ENCODE assay signal across 1 cellular context in genomic region chr12:71938728-71939385, GRCh38.
TF ChIP-seq lines count a peak whose summit lies in the region.

TPH2 (plus strand) TSS chr12:71938845; CDS start chr12:71938987, 142 bp downstream.

TF ChIP-seq in HepG2, 621 proteins besides CTCF, POLR2A, EP300 and RAD21 (continued from another document and continues in another):
- no peak for TF ChIP-seq RELA (CRISPR knock-in tag; IDR thresholded peaks at IDR 0.05)
- TF ChIP-seq ZNF496 (CRISPR knock-in tag; IDR thresholded peaks at IDR 0.05; ENCODE audit: insufficient replicate concordance), result no peak
- TF ChIP-seq ZNF24 (IDR thresholded peaks at IDR 0.05), result no peak
- no peak for TF ChIP-seq UBTF (CRISPR knock-in tag; IDR thresholded peaks at IDR 0.05)
- no peak for TF ChIP-seq NRL (CRISPR knock-in tag; IDR thresholded peaks at IDR 0.05; ENCODE audit: borderline replicate concordance)
- TF ChIP-seq ZNF792 (CRISPR knock-in tag; IDR thresholded peaks at IDR 0.05), result peak; percentile 94
- TF ChIP-seq IRF2 (CRISPR knock-in tag; IDR thresholded peaks at IDR 0.05), result peak; percentile 84; the same call in 1 of the 2 replicates
- peak; percentile 66; the same call in 1 of the 2 replicates for TF ChIP-seq MEF2D (CRISPR knock-in tag; IDR thresholded peaks at IDR 0.05)
- no peak for TF ChIP-seq FIP1L1 (IDR thresholded peaks at IDR 0.05; ENCODE audit: borderline replicate concordance, insufficient read depth, low read depth, low read length)
- TF ChIP-seq, protein P1, sequence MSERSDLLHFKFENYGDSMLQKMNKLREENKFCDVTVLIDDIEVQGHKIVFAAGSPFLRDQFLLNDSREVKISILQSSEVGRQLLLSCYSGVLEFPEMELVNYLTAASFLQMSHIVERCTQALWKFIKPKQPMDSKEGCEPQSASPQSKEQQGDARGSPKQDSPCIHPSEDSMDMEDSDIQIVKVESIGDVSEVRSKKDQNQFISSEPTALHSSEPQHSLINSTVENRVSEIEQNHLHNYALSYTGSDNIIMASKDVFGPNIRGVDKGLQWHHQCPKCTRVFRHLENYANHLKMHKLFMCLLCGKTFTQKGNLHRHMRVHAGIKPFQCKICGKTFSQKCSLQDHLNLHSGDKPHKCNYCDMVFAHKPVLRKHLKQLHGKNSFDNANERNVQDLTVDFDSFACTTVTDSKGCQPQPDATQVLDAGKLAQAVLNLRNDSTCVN (CRISPR knock-in tag; IDR thresholded peaks at IDR 0.05; ENCODE audit: borderline replicate concordance), result peak; percentile 76; the same call in 1 of the 2 replicates
- TF ChIP-seq, protein P2, sequence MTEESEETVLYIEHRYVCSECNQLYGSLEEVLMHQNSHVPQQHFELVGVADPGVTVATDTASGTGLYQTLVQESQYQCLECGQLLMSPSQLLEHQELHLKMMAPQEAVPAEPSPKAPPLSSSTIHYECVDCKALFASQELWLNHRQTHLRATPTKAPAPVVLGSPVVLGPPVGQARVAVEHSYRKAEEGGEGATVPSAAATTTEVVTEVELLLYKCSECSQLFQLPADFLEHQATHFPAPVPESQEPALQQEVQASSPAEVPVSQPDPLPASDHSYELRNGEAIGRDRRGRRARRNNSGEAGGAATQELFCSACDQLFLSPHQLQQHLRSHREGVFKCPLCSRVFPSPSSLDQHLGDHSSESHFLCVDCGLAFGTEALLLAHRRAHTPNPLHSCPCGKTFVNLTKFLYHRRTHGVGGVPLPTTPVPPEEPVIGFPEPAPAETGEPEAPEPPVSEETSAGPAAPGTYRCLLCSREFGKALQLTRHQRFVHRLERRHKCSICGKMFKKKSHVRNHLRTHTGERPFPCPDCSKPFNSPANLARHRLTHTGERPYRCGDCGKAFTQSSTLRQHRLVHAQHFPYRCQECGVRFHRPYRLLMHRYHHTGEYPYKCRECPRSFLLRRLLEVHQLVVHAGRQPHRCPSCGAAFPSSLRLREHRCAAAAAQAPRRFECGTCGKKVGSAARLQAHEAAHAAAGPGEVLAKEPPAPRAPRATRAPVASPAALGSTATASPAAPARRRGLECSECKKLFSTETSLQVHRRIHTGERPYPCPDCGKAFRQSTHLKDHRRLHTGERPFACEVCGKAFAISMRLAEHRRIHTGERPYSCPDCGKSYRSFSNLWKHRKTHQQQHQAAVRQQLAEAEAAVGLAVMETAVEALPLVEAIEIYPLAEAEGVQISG (CRISPR knock-in tag; IDR thresholded peaks at IDR 0.05), result peak; percentile 71
- no peak for TF ChIP-seq IKZF1 (IDR thresholded peaks at IDR 0.05)
- TF ChIP-seq ZSCAN22 (CRISPR knock-in tag; IDR thresholded peaks at IDR 0.05), result no peak
- no peak for TF ChIP-seq SSRP1 (CRISPR knock-in tag; IDR thresholded peaks at IDR 0.05)
- no peak for TF ChIP-seq ZSCAN30 (CRISPR knock-in tag; IDR thresholded peaks at IDR 0.05)
- TF ChIP-seq ZNF138 (CRISPR knock-in tag; IDR thresholded peaks at IDR 0.05; ENCODE audit: low read depth), result peak; percentile 72; the same call in 1 of the 2 replicates
- TF ChIP-seq KDM5B (CRISPR knock-in tag; IDR thresholded peaks at IDR 0.05; ENCODE audit: borderline replicate concordance), result peak; percentile 80; the same call in 1 of the 2 replicates
- TF ChIP-seq, protein P3, sequence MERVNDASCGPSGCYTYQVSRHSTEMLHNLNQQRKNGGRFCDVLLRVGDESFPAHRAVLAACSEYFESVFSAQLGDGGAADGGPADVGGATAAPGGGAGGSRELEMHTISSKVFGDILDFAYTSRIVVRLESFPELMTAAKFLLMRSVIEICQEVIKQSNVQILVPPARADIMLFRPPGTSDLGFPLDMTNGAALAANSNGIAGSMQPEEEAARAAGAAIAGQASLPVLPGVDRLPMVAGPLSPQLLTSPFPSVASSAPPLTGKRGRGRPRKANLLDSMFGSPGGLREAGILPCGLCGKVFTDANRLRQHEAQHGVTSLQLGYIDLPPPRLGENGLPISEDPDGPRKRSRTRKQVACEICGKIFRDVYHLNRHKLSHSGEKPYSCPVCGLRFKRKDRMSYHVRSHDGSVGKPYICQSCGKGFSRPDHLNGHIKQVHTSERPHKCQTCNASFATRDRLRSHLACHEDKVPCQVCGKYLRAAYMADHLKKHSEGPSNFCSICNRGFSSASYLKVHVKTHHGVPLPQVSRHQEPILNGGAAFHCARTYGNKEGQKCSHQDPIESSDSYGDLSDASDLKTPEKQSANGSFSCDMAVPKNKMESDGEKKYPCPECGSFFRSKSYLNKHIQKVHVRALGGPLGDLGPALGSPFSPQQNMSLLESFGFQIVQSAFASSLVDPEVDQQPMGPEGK (CRISPR knock-in tag; IDR thresholded peaks at IDR 0.05), result peak; percentile 39; the same call in 1 of the 2 replicates
- peak; percentile 92 for TF ChIP-seq TGIF2 (CRISPR knock-in tag; IDR thresholded peaks at IDR 0.05)
- TF ChIP-seq ZNF44 (CRISPR knock-in tag; IDR thresholded peaks at IDR 0.05), result no peak
- no peak for TF ChIP-seq MBD4 (IDR thresholded peaks at IDR 0.05; ENCODE audit: borderline replicate concordance, low read length)
- no peak for TF ChIP-seq RFX5 (IDR thresholded peaks at IDR 0.05; ENCODE audit: low read depth, low read length)
- 0 out of 2 replicates have a peak, but pooled peaks have one; percentile 41 for TF ChIP-seq ZBTB38 (CRISPR knock-in tag; IDR thresholded peaks at IDR 0.05)
- TF ChIP-seq PHF5A (CRISPR knock-in tag; IDR thresholded peaks at IDR 0.05; ENCODE audit: low read depth, unreplicated experiment), result no peak
- TF ChIP-seq, protein P4, sequence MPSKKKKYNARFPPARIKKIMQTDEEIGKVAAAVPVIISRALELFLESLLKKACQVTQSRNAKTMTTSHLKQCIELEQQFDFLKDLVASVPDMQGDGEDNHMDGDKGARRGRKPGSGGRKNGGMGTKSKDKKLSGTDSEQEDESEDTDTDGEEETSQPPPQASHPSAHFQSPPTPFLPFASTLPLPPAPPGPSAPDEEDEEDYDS (CRISPR knock-in tag; IDR thresholded peaks at IDR 0.05), result peak; percentile 32; the same call in 1 of the 2 replicates
- TF ChIP-seq NCOA5 (CRISPR knock-in tag; IDR thresholded peaks at IDR 0.05), result no peak
- TF ChIP-seq MAX (IDR thresholded peaks at IDR 0.05), result no peak
- TF ChIP-seq PRMT3 (CRISPR knock-in tag; IDR thresholded peaks at IDR 0.05; ENCODE audit: borderline replicate concordance, low read depth), result 0 out of 2 replicates have a peak, but pooled peaks have one; percentile 74
- TF ChIP-seq NFYB (CRISPR knock-in tag; IDR thresholded peaks at IDR 0.05), result peak; percentile 24; the same call in 1 of the 2 replicates
- no peak for TF ChIP-seq DDIT3 (CRISPR knock-in tag; IDR thresholded peaks at IDR 0.05)
- TF ChIP-seq RFX1 (IDR thresholded peaks at IDR 0.05), result no peak
- TF ChIP-seq RARG (CRISPR knock-in tag; IDR thresholded peaks at IDR 0.05; ENCODE audit: low read depth), result no peak
- TF ChIP-seq, protein P5, sequence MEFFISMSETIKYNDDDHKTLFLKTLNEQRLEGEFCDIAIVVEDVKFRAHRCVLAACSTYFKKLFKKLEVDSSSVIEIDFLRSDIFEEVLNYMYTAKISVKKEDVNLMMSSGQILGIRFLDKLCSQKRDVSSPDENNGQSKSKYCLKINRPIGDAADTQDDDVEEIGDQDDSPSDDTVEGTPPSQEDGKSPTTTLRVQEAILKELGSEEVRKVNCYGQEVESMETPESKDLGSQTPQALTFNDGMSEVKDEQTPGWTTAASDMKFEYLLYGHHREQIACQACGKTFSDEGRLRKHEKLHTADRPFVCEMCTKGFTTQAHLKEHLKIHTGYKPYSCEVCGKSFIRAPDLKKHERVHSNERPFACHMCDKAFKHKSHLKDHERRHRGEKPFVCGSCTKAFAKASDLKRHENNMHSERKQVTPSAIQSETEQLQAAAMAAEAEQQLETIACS (CRISPR knock-in tag; IDR thresholded peaks at IDR 0.05), result 0 out of 2 replicates have a peak, but pooled peaks have one; percentile 37
- TF ChIP-seq, protein P6, sequence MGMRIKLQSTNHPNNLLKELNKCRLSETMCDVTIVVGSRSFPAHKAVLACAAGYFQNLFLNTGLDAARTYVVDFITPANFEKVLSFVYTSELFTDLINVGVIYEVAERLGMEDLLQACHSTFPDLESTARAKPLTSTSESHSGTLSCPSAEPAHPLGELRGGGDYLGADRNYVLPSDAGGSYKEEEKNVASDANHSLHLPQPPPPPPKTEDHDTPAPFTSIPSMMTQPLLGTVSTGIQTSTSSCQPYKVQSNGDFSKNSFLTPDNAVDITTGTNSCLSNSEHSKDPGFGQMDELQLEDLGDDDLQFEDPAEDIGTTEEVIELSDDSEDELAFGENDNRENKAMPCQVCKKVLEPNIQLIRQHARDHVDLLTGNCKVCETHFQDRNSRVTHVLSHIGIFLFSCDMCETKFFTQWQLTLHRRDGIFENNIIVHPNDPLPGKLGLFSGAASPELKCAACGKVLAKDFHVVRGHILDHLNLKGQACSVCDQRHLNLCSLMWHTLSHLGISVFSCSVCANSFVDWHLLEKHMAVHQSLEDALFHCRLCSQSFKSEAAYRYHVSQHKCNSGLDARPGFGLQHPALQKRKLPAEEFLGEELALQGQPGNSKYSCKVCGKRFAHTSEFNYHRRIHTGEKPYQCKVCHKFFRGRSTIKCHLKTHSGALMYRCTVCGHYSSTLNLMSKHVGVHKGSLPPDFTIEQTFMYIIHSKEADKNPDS (CRISPR knock-in tag; IDR thresholded peaks at IDR 0.05), result no peak
- TF ChIP-seq EHMT2 (IDR thresholded peaks at IDR 0.05; ENCODE audit: borderline replicate concordance, low read depth, low read length), result peak; percentile 99; the same call in 1 of the 2 replicates
- TF ChIP-seq, protein P7, sequence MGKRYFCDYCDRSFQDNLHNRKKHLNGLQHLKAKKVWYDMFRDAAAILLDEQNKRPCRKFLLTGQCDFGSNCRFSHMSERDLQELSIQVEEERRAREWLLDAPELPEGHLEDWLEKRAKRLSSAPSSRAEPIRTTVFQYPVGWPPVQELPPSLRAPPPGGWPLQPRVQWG (CRISPR knock-in tag; IDR thresholded peaks at IDR 0.05; ENCODE audit: borderline replicate concordance, low read depth), result no peak
- 0 out of 2 replicates have a peak, but pooled peaks have one; percentile 69 for TF ChIP-seq FLYWCH1 (CRISPR knock-in tag; IDR thresholded peaks at IDR 0.05)
- TF ChIP-seq ZNF691 (CRISPR knock-in tag; IDR thresholded peaks at IDR 0.05; ENCODE audit: borderline replicate concordance, low read depth), result peak; percentile 87; the same call in 1 of the 2 replicates
- TF ChIP-seq BRCA1 (CRISPR knock-in tag; IDR thresholded peaks at IDR 0.05), result peak; percentile 87; the same call in 1 of the 2 replicates
- no peak for TF ChIP-seq JDP2 (CRISPR knock-in tag; IDR thresholded peaks at IDR 0.05; ENCODE audit: borderline replicate concordance)
- TF ChIP-seq TCF12 (IDR thresholded peaks at IDR 0.05), result no peak
- no peak for TF ChIP-seq TCF12 (CRISPR knock-in tag; IDR thresholded peaks at IDR 0.05)
- no peak for TF ChIP-seq ZNF251 (CRISPR knock-in tag; IDR thresholded peaks at IDR 0.05)
- peak; percentile 77; the same call in 1 of the 2 replicates for TF ChIP-seq ZNF737 (CRISPR knock-in tag; IDR thresholded peaks at IDR 0.05; ENCODE audit: borderline replicate concordance)
- TF ChIP-seq, protein P8, sequence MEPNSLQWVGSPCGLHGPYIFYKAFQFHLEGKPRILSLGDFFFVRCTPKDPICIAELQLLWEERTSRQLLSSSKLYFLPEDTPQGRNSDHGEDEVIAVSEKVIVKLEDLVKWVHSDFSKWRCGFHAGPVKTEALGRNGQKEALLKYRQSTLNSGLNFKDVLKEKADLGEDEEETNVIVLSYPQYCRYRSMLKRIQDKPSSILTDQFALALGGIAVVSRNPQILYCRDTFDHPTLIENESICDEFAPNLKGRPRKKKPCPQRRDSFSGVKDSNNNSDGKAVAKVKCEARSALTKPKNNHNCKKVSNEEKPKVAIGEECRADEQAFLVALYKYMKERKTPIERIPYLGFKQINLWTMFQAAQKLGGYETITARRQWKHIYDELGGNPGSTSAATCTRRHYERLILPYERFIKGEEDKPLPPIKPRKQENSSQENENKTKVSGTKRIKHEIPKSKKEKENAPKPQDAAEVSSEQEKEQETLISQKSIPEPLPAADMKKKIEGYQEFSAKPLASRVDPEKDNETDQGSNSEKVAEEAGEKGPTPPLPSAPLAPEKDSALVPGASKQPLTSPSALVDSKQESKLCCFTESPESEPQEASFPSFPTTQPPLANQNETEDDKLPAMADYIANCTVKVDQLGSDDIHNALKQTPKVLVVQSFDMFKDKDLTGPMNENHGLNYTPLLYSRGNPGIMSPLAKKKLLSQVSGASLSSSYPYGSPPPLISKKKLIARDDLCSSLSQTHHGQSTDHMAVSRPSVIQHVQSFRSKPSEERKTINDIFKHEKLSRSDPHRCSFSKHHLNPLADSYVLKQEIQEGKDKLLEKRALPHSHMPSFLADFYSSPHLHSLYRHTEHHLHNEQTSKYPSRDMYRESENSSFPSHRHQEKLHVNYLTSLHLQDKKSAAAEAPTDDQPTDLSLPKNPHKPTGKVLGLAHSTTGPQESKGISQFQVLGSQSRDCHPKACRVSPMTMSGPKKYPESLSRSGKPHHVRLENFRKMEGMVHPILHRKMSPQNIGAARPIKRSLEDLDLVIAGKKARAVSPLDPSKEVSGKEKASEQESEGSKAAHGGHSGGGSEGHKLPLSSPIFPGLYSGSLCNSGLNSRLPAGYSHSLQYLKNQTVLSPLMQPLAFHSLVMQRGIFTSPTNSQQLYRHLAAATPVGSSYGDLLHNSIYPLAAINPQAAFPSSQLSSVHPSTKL (CRISPR knock-in tag; IDR thresholded peaks at IDR 0.05), result peak; percentile 71
